8 cellular contexts compared by ENCODE assay signal in genomic region chr12:34218193-34219045, GRCh38.
DNase-seq lines count a peak whose midpoint lies in the region; ATAC-seq and TF ChIP-seq lines count a peak whose summit lies in the region.

No MANE protein-coding gene starts in this region.

- TF ChIP-seq POLR2A in gastroesophageal sphincter (IDR thresholded peaks at IDR 0.05) (no peak), thyroid gland (IDR thresholded peaks at IDR 0.05) (no peak)

- DNase-seq in DMS153 (lab: John Stamatoyannopoulos, UW), result peak; percentile 32
- DNase-seq in KBM-7, result peak; percentile 84
- DNase-seq in RPMI7951 (ENCODE audit: low read depth), result peak; percentile 63
- peak; percentile 20 for DNase-seq in activated T-helper 9 cell treated with anti-CD3 and anti-CD28 coated beads, Interleukin-2, amount 50 U/mL, for 16 hours (ENCODE audit: low read depth)
- DNase-seq in occipital lobe (lab: John Stamatoyannopoulos, UW), result peak; percentile 49
- peak; percentile 60 to 62 for DNase-seq in thyroid gland

- H3K36me3 ChIP-seq in gastroesophageal sphincter (no peaks in the 10 kb centered on the region), thyroid gland (no peaks in the 10 kb centered on the region)

- peak; percentile 84 for ATAC-seq in GM21619 (IDR thresholded peaks at IDR 0.05; ENCODE audit: unreplicated experiment)
- ATAC-seq in gastroesophageal sphincter, result peak; percentile 61

- TF ChIP-seq EP300 in gastroesophageal sphincter (IDR thresholded peaks at IDR 0.05), result no peak

- H3K4me1 ChIP-seq in gastroesophageal sphincter (peaks cover 0 to 6% (median 0%) of the 10 kb centered on the region in 3 donors), thyroid gland (no peaks in the 10 kb centered on the region)

- WGBS in gastroesophageal sphincter (ENCODE audit: low coverage in 1 of 2), 2 donors, result 23 to 32% methylated on average over 7 to 18 of the region's 39 CpGs
- 13 to 23% methylated on average over 21 to 35 of the region's 39 CpGs for WGBS in thyroid gland, 2 donors

- peaks cover 22% of the 10 kb centered on the region for H3K27me3 ChIP-seq in gastroesophageal sphincter
- H3K27me3 ChIP-seq in thyroid gland, result no peaks in the 10 kb centered on the region

- peak overlapping the region in 1 of 2 donors; percentile 44 for H3K4me3 ChIP-seq in gastroesophageal sphincter
- H3K4me3 ChIP-seq in thyroid gland (replicated peaks in 1 of 3), result no peak overlapping the region

- intact Hi-C loops in thyroid gland (cut with DNase I), result loop anchor here (5.0 kb wide), 1 partner anchor 91 kb away; no protein-coding TSS in a partner anchor

- no peaks in the 10 kb centered on the region for H3K9me3 ChIP-seq in gastroesophageal sphincter
- no peaks in the 10 kb centered on the region for H3K9me3 ChIP-seq in thyroid gland

- TF ChIP-seq CTCF in gastroesophageal sphincter (IDR thresholded peaks at IDR 0.05), result peak in 3 of 4 experiments; percentile 73 to 88 (median 86)
- peak; percentile 41 to 89 (median 76) for TF ChIP-seq CTCF in thyroid gland (IDR thresholded peaks at IDR 0.05)

- H3K27ac ChIP-seq in gastroesophageal sphincter (no peak overlapping the region), thyroid gland (peak overlapping the region in 1 of 3 donors; percentile 38)

- in situ Hi-C loops in KBM-7 (cut with MboI; ENCODE audit: low pct_unique_long_range_greater_than_20kb, low sequenced_read_pairs), result loop anchor here (25.0 kb wide), 1 partner anchor 181 kb away; no protein-coding TSS in a partner anchor

Comparison
In these comparisons a context has a peak if more than half of its experiments do, and no peak if none do; other contexts are left out.
1. DNase-seq: peak in every context shown above with its lines; median percentile 84 in KBM-7; 63 in RPMI7951; 61 in thyroid gland; 49 in occipital lobe; 32 in DMS153; 20 in activated T-helper 9 cell treated with anti-CD3 and anti-CD28 coated beads, Interleukin-2, amount 50 U/mL, for 16 hours.